In genomic region chr16:85616608-85617311, GRCh38 we compare ENCODE assay signal across 1 cellular context.
TF ChIP-seq lines count a peak whose summit lies in the region.

No MANE protein-coding gene starts in this region.

TF ChIP-seq in HEK293, 187 proteins besides CTCF, POLR2A, EP300 and RAD21 (continued from another document and continues in another):
- TF ChIP-seq ELK4 (IDR thresholded peaks at IDR 0.05; ENCODE audit: borderline replicate concordance, low read depth, low read length) (no peak), ZNF660 (tag by site-specific recombination; IDR thresholded peaks at IDR 0.05) (peak; percentile 41; the same call in 1 of the 2 replicates), ZNF37A (tag by site-specific recombination; IDR thresholded peaks at IDR 0.05) (no peak), ZNF302 (tag by site-specific recombination; IDR thresholded peaks at IDR 0.05; ENCODE audit: low read depth) (no peak), FEZF1 (tag by site-specific recombination; IDR thresholded peaks at IDR 0.05) (peak; percentile 68), ZNF266 (tag by site-specific recombination; IDR thresholded peaks at IDR 0.05; ENCODE audit: low read depth) (no peak), BCL11B (tag by site-specific recombination; IDR thresholded peaks at IDR 0.05; ENCODE audit: low read depth) (no peak), ZNF768 (tag by site-specific recombination; IDR thresholded peaks at IDR 0.05) (no peak), ZNF148 (tag by site-specific recombination; IDR thresholded peaks at IDR 0.05; ENCODE audit: borderline replicate concordance) (no peak), ZNF121 (tag by site-specific recombination; IDR thresholded peaks at IDR 0.05) (no peak), ZBTB11 (tag by site-specific recombination; conservative IDR thresholded peaks at IDR 0.05; ENCODE audit: low read depth) (no peak), HOXA7 (CRISPR knock-in tag; IDR thresholded peaks at IDR 0.05; ENCODE audit: borderline replicate concordance) (no peak), ZNF488 (tag by site-specific recombination; IDR thresholded peaks at IDR 0.05) (no peak), ZNF76 (tag by site-specific recombination; IDR thresholded peaks at IDR 0.05; ENCODE audit: borderline replicate concordance, low read depth) (no peak), ZNF398 (tag by site-specific recombination; IDR thresholded peaks at IDR 0.05) (no peak), IKZF3 (tag by site-specific recombination; IDR thresholded peaks at IDR 0.05) (no peak), ZNF707 (tag by site-specific recombination; IDR thresholded peaks at IDR 0.05) (no peak), ZNF785 (tag by site-specific recombination; IDR thresholded peaks at IDR 0.05) (no peak), ZNF24 (tag by site-specific recombination; IDR thresholded peaks at IDR 0.05) (no peak), ZNF140 (tag by site-specific recombination; IDR thresholded peaks at IDR 0.05) (no peak), KLF16 (tag by site-specific recombination; IDR thresholded peaks at IDR 0.05) (peak; percentile 28; the same call in 1 of the 2 replicates), ZNF416 (tag by site-specific recombination; IDR thresholded peaks at IDR 0.05) (no peak), ZNF521 (tag by site-specific recombination; IDR thresholded peaks at IDR 0.05) (no peak), YY2 (tag by site-specific recombination; IDR thresholded peaks at IDR 0.05) (no peak), ZNF621 (tag by site-specific recombination; IDR thresholded peaks at IDR 0.05) (no peak), ZNF449 (tag by site-specific recombination; IDR thresholded peaks at IDR 0.05) (no peak), ZNF548 (tag by site-specific recombination; IDR thresholded peaks at IDR 0.05) (no peak), ZNF280D (tag by site-specific recombination; IDR thresholded peaks at IDR 0.05) (no peak), ZBTB49 (tag by site-specific recombination; IDR thresholded peaks at IDR 0.05; ENCODE audit: low read depth) (no peak), SCRT1 (tag by site-specific recombination; IDR thresholded peaks at IDR 0.05; ENCODE audit: borderline replicate concordance) (no peak), ZNF350 (tag by site-specific recombination; IDR thresholded peaks at IDR 0.05) (no peak), SP3 (tag by site-specific recombination; IDR thresholded peaks at IDR 0.05) (no peak), PATZ1 (tag by site-specific recombination; IDR thresholded peaks at IDR 0.05) (0 out of 2 replicates have a peak, but pooled peaks have one; percentile 12), ZIC2 (tag by site-specific recombination; IDR thresholded peaks at IDR 0.05) (peak; percentile 95)
- TF ChIP-seq, protein P1, sequence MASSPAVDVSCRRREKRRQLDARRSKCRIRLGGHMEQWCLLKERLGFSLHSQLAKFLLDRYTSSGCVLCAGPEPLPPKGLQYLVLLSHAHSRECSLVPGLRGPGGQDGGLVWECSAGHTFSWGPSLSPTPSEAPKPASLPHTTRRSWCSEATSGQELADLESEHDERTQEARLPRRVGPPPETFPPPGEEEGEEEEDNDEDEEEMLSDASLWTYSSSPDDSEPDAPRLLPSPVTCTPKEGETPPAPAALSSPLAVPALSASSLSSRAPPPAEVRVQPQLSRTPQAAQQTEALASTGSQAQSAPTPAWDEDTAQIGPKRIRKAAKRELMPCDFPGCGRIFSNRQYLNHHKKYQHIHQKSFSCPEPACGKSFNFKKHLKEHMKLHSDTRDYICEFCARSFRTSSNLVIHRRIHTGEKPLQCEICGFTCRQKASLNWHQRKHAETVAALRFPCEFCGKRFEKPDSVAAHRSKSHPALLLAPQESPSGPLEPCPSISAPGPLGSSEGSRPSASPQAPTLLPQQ (tag by site-specific recombination; IDR thresholded peaks at IDR 0.05) = 0 out of 2 replicates have a peak, but pooled peaks have one; percentile 12
